Comparison of ENCODE assay signal across 1 cellular context in genomic region chr6:42911171-42912021, GRCh38.
TF ChIP-seq lines count a peak whose summit lies in the region.

No MANE protein-coding gene starts in this region.

TF ChIP-seq in HepG2, 621 proteins besides CTCF, POLR2A, EP300 and RAD21 (continued from another document):
- peak; percentile 47; the same call in 1 of the 2 replicates for TF ChIP-seq ZNF280B (CRISPR knock-in tag; IDR thresholded peaks at IDR 0.05; ENCODE audit: borderline replicate concordance)
- TF ChIP-seq ZNF496 (CRISPR knock-in tag; IDR thresholded peaks at IDR 0.05; ENCODE audit: insufficient replicate concordance): no peak
- peak; percentile 90 for TF ChIP-seq ZBTB33 (CRISPR knock-in tag; IDR thresholded peaks at IDR 0.05)
- TF ChIP-seq ZNF598 (CRISPR knock-in tag; IDR thresholded peaks at IDR 0.05; ENCODE audit: borderline replicate concordance): 0 out of 2 replicates have a peak, but pooled peaks have one; percentile 41
- TF ChIP-seq HDAC2 (CRISPR knock-in tag; IDR thresholded peaks at IDR 0.05): 0 out of 2 replicates have a peak, but pooled peaks have one; percentile 34
- 0 out of 2 replicates have a peak, but pooled peaks have one; percentile 15 for TF ChIP-seq FOXJ3 (CRISPR knock-in tag; IDR thresholded peaks at IDR 0.05; ENCODE audit: borderline replicate concordance)
- no peak for TF ChIP-seq ZNF232 (CRISPR knock-in tag; IDR thresholded peaks at IDR 0.05; ENCODE audit: borderline replicate concordance)
- no peak for TF ChIP-seq NONO (IDR thresholded peaks at IDR 0.05)
- peak; percentile 20; the same call in 1 of the 2 replicates for TF ChIP-seq NONO (CRISPR knock-in tag; conservative IDR thresholded peaks at IDR 0.05)
- TF ChIP-seq ZNF350 (CRISPR knock-in tag; IDR thresholded peaks at IDR 0.05; ENCODE audit: borderline replicate concordance, low read depth): 0 out of 2 replicates have a peak, but pooled peaks have one; percentile 19
- 0 out of 2 replicates have a peak, but pooled peaks have one; percentile 39 for TF ChIP-seq ZNF512B (CRISPR knock-in tag; IDR thresholded peaks at IDR 0.05; ENCODE audit: borderline replicate concordance)
- no peak for TF ChIP-seq PLRG1 (conservative IDR thresholded peaks at IDR 0.05)
- peak; percentile 42; the same call in 1 of the 2 replicates for TF ChIP-seq BORCS8-MEF2B (CRISPR knock-in tag; IDR thresholded peaks at IDR 0.05)
- peak; percentile 31; the same call in 1 of the 2 replicates for TF ChIP-seq HDAC1 (CRISPR knock-in tag; IDR thresholded peaks at IDR 0.05)
- TF ChIP-seq SMYD3 (CRISPR knock-in tag; IDR thresholded peaks at IDR 0.05): no peak
- no peak for TF ChIP-seq ZNF30 (CRISPR knock-in tag; IDR thresholded peaks at IDR 0.05)
- peak; percentile 71; the same call in 1 of the 2 replicates for TF ChIP-seq ZNF605 (CRISPR knock-in tag; IDR thresholded peaks at IDR 0.05)
- no peak for TF ChIP-seq HMG20B (CRISPR knock-in tag; conservative IDR thresholded peaks at IDR 0.05)
- peak; percentile 5; the same call in 1 of the 2 replicates for TF ChIP-seq HOXA3 (CRISPR knock-in tag; IDR thresholded peaks at IDR 0.05)
- 0 out of 2 replicates have a peak, but pooled peaks have one; percentile 8 for TF ChIP-seq DMAP1 (CRISPR knock-in tag; IDR thresholded peaks at IDR 0.05)
- peak; percentile 20 for TF ChIP-seq SRSF1 (optimal IDR thresholded peaks at IDR 0.05; ENCODE audit: low read depth, low read length)
- 0 out of 2 replicates have a peak, but pooled peaks have one; percentile 15 for TF ChIP-seq ZBTB4 (CRISPR knock-in tag; IDR thresholded peaks at IDR 0.05; ENCODE audit: borderline replicate concordance)
- TF ChIP-seq ZKSCAN1 (IDR thresholded peaks at IDR 0.05; ENCODE audit: low read length): no peak
- TF ChIP-seq U2AF1 (optimal IDR thresholded peaks at IDR 0.05; ENCODE audit: low read depth, low read length): no peak
- peak; percentile 25; the same call in 1 of the 2 replicates for TF ChIP-seq ZNF225 (CRISPR knock-in tag; IDR thresholded peaks at IDR 0.05)
- TF ChIP-seq MEF2D (CRISPR knock-in tag; IDR thresholded peaks at IDR 0.05): no peak
- TF ChIP-seq ZNF224 (CRISPR knock-in tag; IDR thresholded peaks at IDR 0.05): no peak
- no peak for TF ChIP-seq DR1 (CRISPR knock-in tag; IDR thresholded peaks at IDR 0.05)
- TF ChIP-seq ZNF646 (CRISPR knock-in tag; IDR thresholded peaks at IDR 0.05): 0 out of 2 replicates have a peak, but pooled peaks have one; percentile 49
- TF ChIP-seq E2F2 (CRISPR knock-in tag; IDR thresholded peaks at IDR 0.05; ENCODE audit: borderline replicate concordance): no peak
